Comparison of ENCODE assay signal across 8 cellular contexts in genomic region chr22:19178065-19178658, GRCh38. TPM values are rescaled to one million over a fixed set of nuclear protein-coding genes. Genes with fewer than 3 reads are reported as not detected.
DNase-seq lines count a peak whose midpoint lies in the region; ATAC-seq and TF ChIP-seq lines count a peak whose summit lies in the region.

No MANE protein-coding gene starts in this region.

- DNase-seq in Daoy (ENCODE audit: low read depth) (peak; percentile 59), HT1080 (ENCODE audit: low read depth) (peak; percentile 26), mucosa of descending colon (peak in 2 of 3 donors; percentile 66 to 84), NCI-H2029 (lab: John Stamatoyannopoulos, UW) (no peak)
- DNase-seq in activated CD4-positive, alpha-beta T cell treated with anti-CD3 and anti-CD28 coated beads for 4 hours: peak; percentile 47 to 50

- ATAC-seq in GM21381 (IDR thresholded peaks at IDR 0.05; ENCODE audit: unreplicated experiment): peak; percentile 33
- peak; percentile 49 for ATAC-seq in mucosa of descending colon

- peak overlapping the region; percentile 70 for H3K9ac ChIP-seq in endocrine pancreas (ENCODE audit: control insufficient read depth, insufficient read depth, low read length)

- intact Hi-C loops in mucosa of descending colon (cut with DNase I, micrococcal nuclease): no loop called here

- no peak for TF ChIP-seq CTCF in mucosa of descending colon (IDR thresholded peaks at IDR 0.05)

- H3K9me3 ChIP-seq in endocrine pancreas (ENCODE audit: control insufficient read depth, low read length) (no peaks in the 10 kb centered on the region), mucosa of descending colon (no peaks in the 10 kb centered on the region), thymus (ENCODE audit: control insufficient read depth) (no peaks in the 10 kb centered on the region)

- peak overlapping the region; percentile 80 for H3K27ac ChIP-seq in thymus (ENCODE audit: low read depth)

- WGBS in thymus: under 1% methylated on average over 80 of the region's 80 CpGs

- H3K27me3 ChIP-seq in endocrine pancreas (ENCODE audit: control insufficient read depth, insufficient read depth, low read length) (no peaks in the 10 kb centered on the region), thymus (ENCODE audit: control insufficient read depth, insufficient read depth) (no peaks in the 10 kb centered on the region)

- H3K4me3 ChIP-seq in endocrine pancreas (ENCODE audit: control insufficient read depth, insufficient read depth, low read length) (no peak overlapping the region), mucosa of descending colon (peak overlapping the region; percentile 68), thymus (ENCODE audit: low read length) (peak overlapping the region; percentile 87)

- H3K36me3 ChIP-seq in endocrine pancreas (ENCODE audit: control insufficient read depth, insufficient read depth, low read length) (no peaks in the 10 kb centered on the region), mucosa of descending colon (ENCODE audit: low read depth) (no peaks in the 10 kb centered on the region), thymus (ENCODE audit: control insufficient read depth, insufficient read depth) (peaks cover 3% of the 10 kb centered on the region)

- H3K4me1 ChIP-seq in endocrine pancreas (ENCODE audit: control insufficient read depth, insufficient read depth, low read length) (no peaks in the 10 kb centered on the region), mucosa of descending colon (ENCODE audit: low read depth) (peaks cover 25% of the 10 kb centered on the region), thymus (ENCODE audit: control insufficient read depth, insufficient read depth, low read length) (peaks cover 6% of the 10 kb centered on the region)

RNA-seq across cellular contexts. Expression of gene SLC25A1, which starts 0.4 kb away (rescaled TPM):
- total RNA-seq in Daoy (2014; rRNA removed; shearing (Covaris generic)): 53.4 and 57.9 TPM in 2 replicates
- 72.2 and 82.2 TPM in 2 replicates for total RNA-seq in HT1080 (2014; rRNA removed; shearing (Covaris generic))
- 86.8 and 104 TPM in 2 replicates for polyA plus RNA-seq in HT1080 (2015; cell fraction: cytosol; rRNA removed)
- polyA plus RNA-seq in HT1080 (2015; cell fraction: nucleus; rRNA removed): 47.0 and 53.2 TPM in 2 replicates
- total RNA-seq in mucosa of descending colon: 100 to 1,000 TPM in 2 of 3 donors, 10 to 100 TPM in 1; 88.3 to 165 (median 135) TPM
- polyA plus RNA-seq in thymus: 15.3 TPM

RNA-seq across cellular contexts. Expression of gene GSC2, which starts 28.1 kb away (rescaled TPM):
- total RNA-seq in Daoy (2014; rRNA removed; shearing (Covaris generic)): not detected in 2 replicates
- total RNA-seq in HT1080 (2014; rRNA removed; shearing (Covaris generic)): not detected in 2 replicates
- not detected in 2 replicates for polyA plus RNA-seq in HT1080 (2015; cell fraction: cytosol; rRNA removed)
- not detected in 2 replicates for polyA plus RNA-seq in HT1080 (2015; cell fraction: nucleus; rRNA removed)
- not detected for total RNA-seq in mucosa of descending colon
- not detected for polyA plus RNA-seq in thymus

RNA-seq across cellular contexts. Expression of gene ESS2, which starts 33.7 kb away (rescaled TPM):
- total RNA-seq in Daoy (2014; rRNA removed; shearing (Covaris generic)): 18.1 and 24.8 TPM in 2 replicates
- total RNA-seq in HT1080 (2014; rRNA removed; shearing (Covaris generic)): 12.6 and 16.8 TPM in 2 replicates
- 14.6 TPM in 2 replicates for polyA plus RNA-seq in HT1080 (2015; cell fraction: cytosol; rRNA removed)
- 15.9 and 18.8 TPM in 2 replicates for polyA plus RNA-seq in HT1080 (2015; cell fraction: nucleus; rRNA removed)
- total RNA-seq in mucosa of descending colon: 10 to 100 TPM; 10.2 to 18.1 (median 11.0) TPM
- 20.1 TPM for polyA plus RNA-seq in thymus

RNA-seq across cellular contexts. Expression of gene TSSK2, which starts 47.1 kb away (rescaled TPM):
- total RNA-seq in Daoy (2014; rRNA removed; shearing (Covaris generic)): not detected in 2 replicates
- total RNA-seq in HT1080 (2014; rRNA removed; shearing (Covaris generic)): not detected in 2 replicates
- polyA plus RNA-seq in HT1080 (2015; cell fraction: cytosol; rRNA removed): not detected in 2 replicates
- polyA plus RNA-seq in HT1080 (2015; cell fraction: nucleus; rRNA removed): not detected in 2 replicates
- total RNA-seq in mucosa of descending colon: not detected
- 0.09 TPM for polyA plus RNA-seq in thymus

RNA-seq across cellular contexts. Expression of gene DGCR2, which starts 56.0 kb away (rescaled TPM):
- 24.4 and 24.5 TPM in 2 replicates for total RNA-seq in Daoy (2014; rRNA removed; shearing (Covaris generic))
- total RNA-seq in HT1080 (2014; rRNA removed; shearing (Covaris generic)): 29.9 and 33.6 TPM in 2 replicates
- 25.3 and 32.4 TPM in 2 replicates for polyA plus RNA-seq in HT1080 (2015; cell fraction: cytosol; rRNA removed)
- polyA plus RNA-seq in HT1080 (2015; cell fraction: nucleus; rRNA removed): 37.7 and 43.1 TPM in 2 replicates
- total RNA-seq in mucosa of descending colon: 100 to 1,000 TPM in 1 of 3 donors, 10 to 100 TPM in 2; 68.4 to 100 (median 79.8) TPM
- 24.1 TPM for polyA plus RNA-seq in thymus
